In the genomic region with DNA sequence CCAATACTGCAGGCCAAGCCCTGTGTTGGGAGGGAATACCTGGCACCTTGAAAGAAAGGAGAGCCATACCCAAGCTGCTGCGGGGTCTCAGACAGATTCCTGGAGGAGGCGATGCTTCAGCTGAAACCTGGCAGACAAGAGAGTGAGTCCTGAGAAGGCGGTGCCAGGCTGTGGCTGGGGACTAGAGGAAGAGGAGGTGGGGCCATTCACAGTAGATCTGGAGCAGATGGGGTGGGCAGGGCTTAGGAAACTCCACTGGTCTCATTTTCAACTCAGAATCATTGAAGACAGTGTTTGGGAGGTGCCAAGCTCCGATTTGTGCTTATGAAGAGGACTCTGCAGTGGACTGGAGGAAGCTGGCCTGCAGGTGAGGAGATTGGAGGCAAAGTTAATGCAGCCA, we compare ENCODE assay signal across 21 cellular contexts.
"Had no signal": no experiment of that assay in that cellular context is flagged by ENCODE, and none has a peak within 500 bp of the region (broad histone marks: within the 10 kb centered on the region; RNA-seq: fewer than 3 reads in every experiment).

No MANE protein-coding gene starts in this region.

- H3K36me3 Mint-ChIP-seq: T-cell had no signal

- H3K27ac Mint-ChIP-seq: T-cell had no signal

- H3K9me3 Mint-ChIP-seq: T-cell had no signal

- ATAC-seq: Panc1, PC-3, T-cell had no signal

- H3K9me3 ChIP-seq: SK-N-SH had no signal

- H3K4me2 ChIP-seq: SK-N-SH had no signal

- H3K4me1 Mint-ChIP-seq: T-cell had no signal

- H3K27ac ChIP-seq: RWPE1 had no signal

- DNase-seq: Karpas-422, KG1, MV-4-11, NCI-H1048, NCI-H1105, NCI-H1417, NCI-H1436 treated with DMSO at 0.1 percent for 48 hours, NCI-H1694, NCI-H187 treated with DMSO at 0.1 percent for 48 hours, NCI-H2081, NCI-H2107, NCI-H2227 treated with DMSO at 0.1 percent for 48 hours, NCI-H526 treated with DMSO at 0.1 percent for 48 hours, NCI-H748 treated with DMSO at 0.1 percent for 48 hours, PC-3, SHP77, SK-N-SH, SW 1271, T-cell had no signal

- H3K9me2 ChIP-seq: SK-N-SH had no signal

- H3K4me3 Mint-ChIP-seq: T-cell had no signal

- H3K9ac ChIP-seq: SK-N-SH had no signal
